In the genomic region with DNA sequence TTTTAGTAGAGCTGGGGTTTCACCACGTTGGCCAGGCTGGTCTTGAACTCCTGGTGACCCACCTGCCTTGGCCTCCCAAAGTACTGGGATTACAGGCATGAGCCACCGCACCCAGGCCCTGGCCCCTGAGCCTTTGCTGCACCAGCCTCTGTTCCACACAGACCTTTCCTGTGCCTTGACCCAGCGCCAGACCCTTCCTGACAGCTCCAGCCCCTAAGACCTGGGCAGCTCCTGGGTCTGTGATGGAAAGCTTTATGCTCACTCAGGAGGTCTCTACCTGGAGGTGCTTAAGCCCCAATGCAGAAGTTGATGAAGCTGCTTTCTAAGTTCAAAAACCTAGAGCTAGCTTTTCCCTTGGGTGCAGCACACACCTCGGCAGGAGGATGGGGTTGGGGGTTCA, we compare ENCODE assay signal across 15 cellular contexts.
"Had no signal": no experiment of that assay in that cellular context is flagged by ENCODE, and none has a peak within 500 bp of the region (broad histone marks: within the 10 kb centered on the region; RNA-seq: fewer than 3 reads in every experiment).

No MANE protein-coding gene starts in this region.

- ATAC-seq: activated CD8-positive, alpha-beta T cell treated with anti-CD3 and anti-CD28 coated beads, Interleukin-2, amount 10 ng/mL, durations not matched to agents 7 days and 5 days; activated naive CD4-positive, alpha-beta T cell treated with anti-CD3 and anti-CD28 coated beads, Interleukin-2, amount 50 U/mL, for 72 hours; gastroesophageal sphincter; heart left ventricle; left colon; right lobe of liver had no signal

- H3K27ac Mint-ChIP-seq: activated CD8-positive, alpha-beta T cell treated with anti-CD3 and anti-CD28 coated beads, Interleukin-2, amount 10 ng/mL, durations not matched to agents 7 days and 5 days; activated naive CD4-positive, alpha-beta T cell treated with anti-CD3 and anti-CD28 coated beads, Interleukin-2, amount 50 U/mL, for 72 hours; type B pancreatic cell had no signal

- H3K4me3 Mint-ChIP-seq: activated CD8-positive, alpha-beta T cell treated with anti-CD3 and anti-CD28 coated beads, Interleukin-2, amount 10 ng/mL, durations not matched to agents 7 days and 5 days; type B pancreatic cell had no signal

- DNase-seq: activated CD4-positive, alpha-beta T cell treated with anti-CD3 and anti-CD28 coated beads for 1 hour; activated CD4-positive, alpha-beta T cell treated with anti-CD3 and anti-CD28 coated beads, Interleukin-2, amount 50 U/mL, for 1 hour; activated CD8-positive, alpha-beta T cell treated with anti-CD3 and anti-CD28 coated beads, Interleukin-2, amount 10 ng/mL, durations not matched to agents 7 days and 5 days; central memory CD4-positive, alpha-beta T cell; heart left ventricle; left colon; mesenchymal stem cell; occipital lobe; small intestine; stimulated activated CD4-positive, alpha-beta T cell treated with anti-CD3 and anti-CD28 coated beads, Interleukin-2, amount 100 ng/mL, for 24 hours; stimulated activated naive CD4-positive, alpha-beta T cell treated with Interleukin-2 at 50 U/mL for 16 hours had no signal

- H3K36me3 Mint-ChIP-seq: type B pancreatic cell had no signal
